Comparison of ENCODE assay signal across 23 cellular contexts in genomic region chr9:134283692-134284265, GRCh38. TPM values are rescaled to one million over a fixed set of nuclear protein-coding genes. Genes with fewer than 3 reads are reported as not detected.
DNase-seq lines count a peak whose midpoint lies in the region; ATAC-seq and TF ChIP-seq lines count a peak whose summit lies in the region.
"Had no signal": no experiment of that assay in that cellular context is flagged by ENCODE, and none has a peak within 500 bp of the region (broad histone marks: within the 10 kb centered on the region; RNA-seq: fewer than 3 reads in every experiment).

No MANE protein-coding gene starts in this region.

- TF ChIP-seq CTCF in brain (conservative IDR thresholded peaks at IDR 0.05) (no peak), right atrium auricular region (IDR thresholded peaks at IDR 0.05) (no peak), gastrocnemius medialis (IDR thresholded peaks at IDR 0.05 in 4 of 5, conservative IDR thresholded peaks at IDR 0.05 in 1 of 5) (no peak)

- DNase-seq in G401 (ENCODE audit: low spot score) (peak; percentile 4), right atrium auricular region (ENCODE audit: low spot score) (no peak), gastrocnemius medialis (no peak), inferior parietal cortex (ENCODE audit: extremely low spot score) (no peak), LoVo (ENCODE audit: low spot score) (no peak), SK-N-DZ (ENCODE audit: low spot score) (no peak), COR-L47 (lab: John Stamatoyannopoulos, UW) (no peak)
- DNase-seq: activated B cell treated with CpG ODN at 0.5 μM for 24 hours; activated CD4-positive, alpha-beta memory T cell treated with anti-CD3 and anti-CD28 coated beads, Interleukin-2, amount 10 ng/mL, durations not matched to agents 7 days and 5 days; activated effector memory CD4-positive, alpha-beta T cell treated with Interleukin-2 at 50 U/mL for 16 hours; brain microvascular endothelial cell; CD4-positive, alpha-beta T cell; GDM1; immature natural killer cell; lower lobe of right lung; NCI-H1417 treated with DMSO at 0.1 percent for 48 hours; NCI-H510A treated with DMSO at 0.1 percent for 48 hours; T-helper 9 cell had no signal

- H3K27ac Mint-ChIP-seq in brain, result peak overlapping the region in 4 of 5 experiments; percentile 38 to 88 (median 66)
- H3K27ac Mint-ChIP-seq: activated B cell treated with CpG ODN at 0.5 μM for 24 hours; activated CD4-positive, alpha-beta memory T cell treated with anti-CD3 and anti-CD28 coated beads, Interleukin-2, amount 10 ng/mL, durations not matched to agents 7 days and 5 days; CD4-positive, alpha-beta T cell; IgD-negative memory B cell; immature natural killer cell had no signal

- peak; percentile 18 to 23 for ATAC-seq in gastrocnemius medialis

- H3K4me1 Mint-ChIP-seq in brain, result peaks cover 37% of the 10 kb centered on the region
- H3K4me1 Mint-ChIP-seq: activated CD4-positive, alpha-beta memory T cell treated with anti-CD3 and anti-CD28 coated beads, Interleukin-2, amount 10 ng/mL, durations not matched to agents 7 days and 5 days; immature natural killer cell had no signal

- H3K9me3 Mint-ChIP-seq in brain, result peaks cover 0 to 5% (median 0%) of the 10 kb centered on the region in 5 experiments
- H3K9me3 Mint-ChIP-seq: activated B cell treated with CpG ODN at 0.5 μM for 24 hours; activated CD4-positive, alpha-beta memory T cell treated with anti-CD3 and anti-CD28 coated beads, Interleukin-2, amount 10 ng/mL, durations not matched to agents 7 days and 5 days; CD4-positive, alpha-beta T cell; IgD-negative memory B cell; immature natural killer cell had no signal

- H3K4me3 ChIP-seq in right atrium auricular region, result no peak overlapping the region
- H3K4me3 ChIP-seq in gastrocnemius medialis, result no peak overlapping the region
- H3K4me3 ChIP-seq: colonic mucosa, lower lobe of right lung, MG63 had no signal

- H3K27me3 ChIP-seq in right atrium auricular region, result no peaks in the 10 kb centered on the region
- no peaks in the 10 kb centered on the region for H3K27me3 ChIP-seq in gastrocnemius medialis
- H3K27me3 ChIP-seq: brain microvascular endothelial cell, colonic mucosa, MG63 had no signal

- H3K27ac ChIP-seq in right atrium auricular region, result peak overlapping the region; percentile 66 to 78
- peak overlapping the region; percentile 67 to 80 (median 72) for H3K27ac ChIP-seq in gastrocnemius medialis
- H3K27ac ChIP-seq: brain microvascular endothelial cell, colonic mucosa, lower lobe of right lung, neutrophil had no signal

- in situ Hi-C loops in G401 (cut with HindIII; ENCODE audit: low sequenced_read_pairs), result no loop called here
- in situ Hi-C loops in gastrocnemius medialis (cut with MboI; ENCODE audit: low sequenced_read_pairs in 4 of 4), result no loop called here

- H3K4me3 Mint-ChIP-seq in brain, result no peak overlapping the region
- H3K4me3 Mint-ChIP-seq: activated B cell treated with CpG ODN at 0.5 μM for 24 hours; activated CD4-positive, alpha-beta memory T cell treated with anti-CD3 and anti-CD28 coated beads, Interleukin-2, amount 10 ng/mL, durations not matched to agents 7 days and 5 days; CD4-positive, alpha-beta T cell; IgD-negative memory B cell; immature natural killer cell had no signal

- peaks cover 0 to 23% of the 10 kb centered on the region in 2 donors for H3K4me1 ChIP-seq in right atrium auricular region
- H3K4me1 ChIP-seq in gastrocnemius medialis, result peaks cover 19 to 31% of the 10 kb centered on the region in 2 donors
- H3K4me1 ChIP-seq: colonic mucosa, lower lobe of right lung had no signal

- H3K27me3 Mint-ChIP-seq in brain, result peaks cover 13% of the 10 kb centered on the region
- H3K27me3 Mint-ChIP-seq: CD4-positive, alpha-beta T cell had no signal

- H3K36me3 ChIP-seq in right atrium auricular region (no peaks in the 10 kb centered on the region), gastrocnemius medialis (no peaks in the 10 kb centered on the region)
- H3K36me3 ChIP-seq: brain microvascular endothelial cell, colonic mucosa, lower lobe of right lung, MG63, neutrophil had no signal

- no peaks in the 10 kb centered on the region for H3K9me3 ChIP-seq in right atrium auricular region
- H3K9me3 ChIP-seq in gastrocnemius medialis, result no peaks in the 10 kb centered on the region
- H3K9me3 ChIP-seq: colonic mucosa, lower lobe of right lung, MG63, neutrophil had no signal

- no peak for TF ChIP-seq POLR2A in gastrocnemius medialis (IDR thresholded peaks at IDR 0.05)

- H3K36me3 Mint-ChIP-seq in brain, result no peaks in the 10 kb centered on the region
- H3K36me3 Mint-ChIP-seq: IgD-negative memory B cell, immature natural killer cell had no signal

- intact Hi-C loops in gastrocnemius medialis (cut with DNase I; ENCODE audit: low total_unique reads), result loop anchor here (1.0 to 5.0 kb wide), 5 partner anchors 44 to 151 kb away; partner anchors contain the start of gene RXRA

RNA-seq across cellular contexts. Expression of gene RXRA, which starts 42.5 kb away (rescaled TPM):
- 18.9 and 25.8 TPM in 2 replicates for total RNA-seq in G401 (2014; rRNA removed; shearing (Covaris generic))
- 29.9 TPM for polyA plus RNA-seq in brain (ENCODE audit: insufficient read depth, low read depth, low replicate concordance)
- total RNA-seq in right atrium auricular region (10 to 100 TPM; 34.5 to 50.8 TPM), gastrocnemius medialis (100 to 1,000 TPM in 3 of 4 donors, 10 to 100 TPM in 1; 70.8 to 224 (median 160) TPM)
- polyA plus RNA-seq in SK-N-DZ (2014; cell fraction: cytosol; rRNA removed), result 4.3 and 5.7 TPM in 2 replicates
- 3.2 and 3.3 TPM in 2 replicates for polyA plus RNA-seq in SK-N-DZ (2014; cell fraction: nucleus; rRNA removed)
